Comparison of ENCODE assay signal across 18 cellular contexts in the genomic region with DNA sequence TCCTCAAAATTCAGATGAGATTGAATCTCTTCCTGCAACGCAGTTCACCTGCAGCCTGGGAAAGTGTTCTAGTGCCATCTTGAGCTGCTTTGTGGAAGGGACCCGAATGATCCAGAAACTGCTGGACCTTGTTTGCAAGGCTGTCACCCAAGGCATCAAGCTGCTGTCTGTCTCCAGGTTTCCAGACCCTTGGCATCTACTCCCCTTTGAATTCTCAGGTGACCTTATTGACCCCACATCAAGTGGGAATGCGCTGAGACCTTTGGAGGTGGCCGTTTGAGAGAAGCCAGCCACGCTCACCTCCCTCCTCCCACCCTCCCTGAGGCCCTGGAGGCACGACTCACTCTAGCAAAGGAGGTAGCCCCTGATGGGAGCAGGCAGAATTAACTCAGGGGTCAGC.
DNase-seq lines count a peak whose midpoint lies in the region; ATAC-seq and TF ChIP-seq lines count a peak whose summit lies in the region.
"Had no signal": no experiment of that assay in that cellular context is flagged by ENCODE, and none has a peak within 500 bp of the region (broad histone marks: within the 10 kb centered on the region; RNA-seq: fewer than 3 reads in every experiment).

No MANE protein-coding gene starts in this region.

- H3K36me3 ChIP-seq in neural progenitor cell: no peaks in the 10 kb centered on the region
- no peaks in the 10 kb centered on the region for H3K36me3 ChIP-seq in mucosa of descending colon (ENCODE audit: low read depth)
- H3K36me3 ChIP-seq: SJSA1 had no signal

- peaks cover 19% of the 10 kb centered on the region for H3F3A ChIP-seq in neural progenitor cell (ENCODE audit: low read depth)

- DNase-seq in NCI-H748 (lab: John Stamatoyannopoulos, UW; ENCODE audit: unreplicated experiment) (peak; percentile 65), NCI-H748 treated with DMSO at 0.1 percent for 48 hours (lab: John Stamatoyannopoulos, UW) (no peak), NCI-H2171 (lab: John Stamatoyannopoulos, UW) (peak; percentile 42), cerebellum (ENCODE audit: low spot score) (peak; percentile 38), neural progenitor cell (ENCODE audit: low spot score) (peak; percentile 71), NCI-H510A (lab: John Stamatoyannopoulos, UW) (no peak), mucosa of descending colon (no peak)
- DNase-seq: activated CD4-positive, alpha-beta T cell treated with anti-CD3 and anti-CD28 coated beads, Interleukin-2, amount 10 ng/mL, durations not matched to agents 24 days and 14 days; CD4-positive, alpha-beta T cell; dorsolateral prefrontal cortex; head of caudate nucleus; mesenchymal stem cell; NCI-H187 treated with DMSO at 0.1 percent for 48 hours; stimulated activated CD4-positive, alpha-beta T cell treated with anti-CD3 and anti-CD28 coated beads, Interleukin-1b, Interleukin-23, amount 100 ng/mL, for 48 hours had no signal

- H3K9me3 ChIP-seq in neural progenitor cell (ENCODE audit: low read depth): no peaks in the 10 kb centered on the region
- no peaks in the 10 kb centered on the region for H3K9me3 ChIP-seq in mucosa of descending colon
- H3K9me3 ChIP-seq: SJSA1 had no signal

- no peak overlapping the region for H3K4me3 Mint-ChIP-seq in neural progenitor cell
- H3K4me3 Mint-ChIP-seq: activated CD4-positive, alpha-beta T cell treated with anti-CD3 and anti-CD28 coated beads, Interleukin-2, amount 10 ng/mL, durations not matched to agents 24 days and 14 days; activated naive CD4-positive, alpha-beta T cell treated with anti-CD3 and anti-CD28 coated beads, Interleukin-2, amount 50 U/mL, for 24 hours; CD4-positive, alpha-beta T cell had no signal

- H3K27ac ChIP-seq in neural progenitor cell: peak overlapping the region; percentile 81
- H3K27ac ChIP-seq: dorsolateral prefrontal cortex, SJSA1 had no signal

- no peaks in the 10 kb centered on the region for H3K27me3 ChIP-seq in neural progenitor cell

- H3K4me3 ChIP-seq in neural progenitor cell (no peak overlapping the region), mucosa of descending colon (no peak overlapping the region)
- H3K4me3 ChIP-seq: dorsolateral prefrontal cortex, SJSA1 had no signal

- H3K4me1 ChIP-seq in neural progenitor cell (peaks cover 23% of the 10 kb centered on the region), mucosa of descending colon (ENCODE audit: low read depth) (no peaks in the 10 kb centered on the region)
- H3K4me1 ChIP-seq: SJSA1 had no signal

- ATAC-seq in HG02678 (IDR thresholded peaks at IDR 0.05; ENCODE audit: unreplicated experiment): no peak
- no peak for ATAC-seq in mucosa of descending colon
- ATAC-seq: sciatic nerve had no signal

- intact Hi-C loops in mucosa of descending colon (cut with DNase I, micrococcal nuclease): no loop called here

- peak overlapping the region; percentile 61 for H3K4me2 ChIP-seq in neural progenitor cell

- no peaks in the 10 kb centered on the region for H4K20me1 ChIP-seq in neural progenitor cell (ENCODE audit: low read depth)

- peaks cover 2% of the 10 kb centered on the region for H3K27me3 Mint-ChIP-seq in neural progenitor cell (ENCODE audit: insufficient read depth, low read depth)
- H3K27me3 Mint-ChIP-seq: activated naive CD4-positive, alpha-beta T cell treated with anti-CD3 and anti-CD28 coated beads, Interleukin-2, amount 50 U/mL, for 24 hours had no signal

- no peak overlapping the region for H3K27ac Mint-ChIP-seq in neural progenitor cell
- H3K27ac Mint-ChIP-seq: activated CD4-positive, alpha-beta T cell treated with anti-CD3 and anti-CD28 coated beads, Interleukin-2, amount 10 ng/mL, durations not matched to agents 24 days and 14 days; activated naive CD4-positive, alpha-beta T cell treated with anti-CD3 and anti-CD28 coated beads, Interleukin-2, amount 50 U/mL, for 24 hours; CD4-positive, alpha-beta T cell had no signal

- no peak overlapping the region for H3K9ac ChIP-seq in neural progenitor cell

- H3K4me1 Mint-ChIP-seq in neural progenitor cell: peaks cover 17% of the 10 kb centered on the region
- H3K4me1 Mint-ChIP-seq: activated CD4-positive, alpha-beta T cell treated with anti-CD3 and anti-CD28 coated beads, Interleukin-2, amount 10 ng/mL, durations not matched to agents 24 days and 14 days; activated naive CD4-positive, alpha-beta T cell treated with anti-CD3 and anti-CD28 coated beads, Interleukin-2, amount 50 U/mL, for 24 hours had no signal

- H3K9me3 Mint-ChIP-seq in neural progenitor cell: peaks cover 7% of the 10 kb centered on the region
- H3K9me3 Mint-ChIP-seq: activated CD4-positive, alpha-beta T cell treated with anti-CD3 and anti-CD28 coated beads, Interleukin-2, amount 10 ng/mL, durations not matched to agents 24 days and 14 days; activated naive CD4-positive, alpha-beta T cell treated with anti-CD3 and anti-CD28 coated beads, Interleukin-2, amount 50 U/mL, for 24 hours; CD4-positive, alpha-beta T cell had no signal

- peak overlapping the region; percentile 83 for H2AFZ ChIP-seq in neural progenitor cell (replicated peaks)

- peak; percentile 57 for TF ChIP-seq CTCF in neural progenitor cell (IDR thresholded peaks at IDR 0.05)
- TF ChIP-seq CTCF in mucosa of descending colon (IDR thresholded peaks at IDR 0.05): no peak

- no peaks in the 10 kb centered on the region for H3K79me2 ChIP-seq in neural progenitor cell (ENCODE audit: low read depth)

- H3K36me3 Mint-ChIP-seq in neural progenitor cell: no peaks in the 10 kb centered on the region
- H3K36me3 Mint-ChIP-seq: activated naive CD4-positive, alpha-beta T cell treated with anti-CD3 and anti-CD28 coated beads, Interleukin-2, amount 50 U/mL, for 24 hours had no signal

Comparison
In these comparisons a context has a peak if more than half of its experiments do, and no peak if none do; other contexts are left out.
1. DNase-seq: peak in NCI-H748 (single experiment), NCI-H2171 (single experiment), cerebellum (single experiment) and neural progenitor cell (single experiment); none in NCI-H748 treated with DMSO at 0.1 percent for 48 hours (single experiment), NCI-H510A (single experiment) and mucosa of descending colon (0 of 3).